ENCODE assay signal across 8 cellular contexts in genomic region chr9:136666364-136667216, GRCh38. TPM values are rescaled to one million over a fixed set of nuclear protein-coding genes. Genes with fewer than 3 reads are reported as not detected.
DNase-seq lines count a peak whose midpoint lies in the region; ATAC-seq and TF ChIP-seq lines count a peak whose summit lies in the region.

No MANE protein-coding gene starts in this region.

- 43% methylated on average over 16 of the region's 36 CpGs for WGBS in esophagus muscularis mucosa
- WGBS in ovary, 3 donors = 16 to 23% (median 23%) methylated on average over 28 to 36 of the region's 36 CpGs

- no peak for TF ChIP-seq EP300 in esophagus muscularis mucosa (IDR thresholded peaks at IDR 0.05)
- TF ChIP-seq EP300 in ovary (IDR thresholded peaks at IDR 0.05) = no peak

- peak overlapping the region; percentile 62 for H3K4me3 Mint-ChIP-seq in Caco-2 (ENCODE audit: unreplicated experiment)
- no peak overlapping the region for H3K4me3 Mint-ChIP-seq in activated CD8-positive, alpha-beta memory T cell treated with anti-CD3 and anti-CD28 coated beads, Interleukin-2, amount 10 ng/mL, durations not matched to agents 7 days and 5 days

- H3K27ac ChIP-seq in RWPE1 (peak overlapping the region; percentile 1; the same call in 1 of the 2 replicates), esophagus muscularis mucosa (replicated peaks in 1 of 4) (peak overlapping the region in 2 of 4 donors; percentile 60 to 67), ovary (no peak overlapping the region)

- H3K9me3 ChIP-seq in Caco-2 (no peaks in the 10 kb centered on the region), esophagus muscularis mucosa (no peaks in the 10 kb centered on the region), ovary (no peaks in the 10 kb centered on the region)

- intact Hi-C loops in Caco-2 (cut with micrococcal nuclease; ENCODE audit: unreplicated experiment) (no loop called here), esophagus muscularis mucosa (cut with DNase I) (no loop called here), ovary (cut with DNase I) (no loop called here)

- TF ChIP-seq POLR2A in esophagus muscularis mucosa (IDR thresholded peaks at IDR 0.05; ENCODE audit: low read depth) (no peak), ovary (IDR thresholded peaks at IDR 0.05) (no peak)

- H3K36me3 ChIP-seq in Caco-2 (ENCODE audit: control insufficient read depth, insufficient read depth, low read length) = no peaks in the 10 kb centered on the region
- peaks cover 0 to 72% (median 7%) of the 10 kb centered on the region in 4 donors for H3K36me3 ChIP-seq in esophagus muscularis mucosa
- H3K36me3 ChIP-seq in ovary = no peaks in the 10 kb centered on the region

- TF ChIP-seq CTCF in Caco-2 (IDR thresholded peaks at IDR 0.05; ENCODE audit: insufficient read depth in 1 of 2, low read depth in 1 of 2, low read length in 1 of 2, severe bottlenecking in 1 of 2, unreplicated experiment in 1 of 2) = no peak
- TF ChIP-seq CTCF in RWPE1 (conservative IDR thresholded peaks at IDR 0.05; ENCODE audit: low read depth) = no peak
- no peak for TF ChIP-seq CTCF in esophagus muscularis mucosa (IDR thresholded peaks at IDR 0.05)
- TF ChIP-seq CTCF in ovary (IDR thresholded peaks at IDR 0.05) = no peak

- no peak for ATAC-seq in activated CD8-positive, alpha-beta memory T cell treated with anti-CD3 and anti-CD28 coated beads, Interleukin-2, amount 10 ng/mL, durations not matched to agents 7 days and 5 days
- ATAC-seq in HG03139 (IDR thresholded peaks at IDR 0.05; ENCODE audit: unreplicated experiment) = no peak

- H3K36me3 Mint-ChIP-seq in Caco-2 (ENCODE audit: insufficient read depth, unreplicated experiment) = peaks cover 18% of the 10 kb centered on the region
- no peaks in the 10 kb centered on the region for H3K36me3 Mint-ChIP-seq in activated CD8-positive, alpha-beta memory T cell treated with anti-CD3 and anti-CD28 coated beads, Interleukin-2, amount 10 ng/mL, durations not matched to agents 7 days and 5 days

- no peaks in the 10 kb centered on the region for H3K9me3 Mint-ChIP-seq in Caco-2 (ENCODE audit: unreplicated experiment)
- H3K9me3 Mint-ChIP-seq in activated CD8-positive, alpha-beta memory T cell treated with anti-CD3 and anti-CD28 coated beads, Interleukin-2, amount 10 ng/mL, durations not matched to agents 7 days and 5 days (ENCODE audit: low read depth) = no peaks in the 10 kb centered on the region

- DNase-seq in Caco-2 = no peak
- DNase-seq in RWPE1 (ENCODE audit: low spot score) = no peak
- no peak for DNase-seq in esophagus muscularis mucosa (ENCODE audit: extremely low spot score)
- DNase-seq in ovary = no peak
- DNase-seq in dedifferentiated amniotic fluid mesenchymal stem cell (ENCODE audit: extremely low spot score) = no peak
- no peak for DNase-seq in activated CD8-positive, alpha-beta memory T cell treated with anti-CD3 and anti-CD28 coated beads, Interleukin-2, amount 10 ng/mL, durations not matched to agents 7 days and 5 days
- DNase-seq in LoVo (ENCODE audit: low spot score) = no peak

- no TSS peak for BruUV-seq in Caco-2 (replicated peaks; lab: Mats Ljungman, UMichigan)

- CTCF ChIA-PET in Caco-2 (lab: Charles Lee) = no interaction called here
- CTCF ChIA-PET in RWPE1 (lab: Yijun Ruan, JAX) = interaction anchor here (0.5 to 2.6 kb wide), 10 partner anchors 9 to 570 kb away, joined by 3 to 14 read pairs (median 3); no protein-coding TSS in a partner anchor
- CTCF ChIA-PET in activated CD8-positive, alpha-beta memory T cell treated with anti-CD3 and anti-CD28 coated beads, Interleukin-2, amount 10 ng/mL, durations not matched to agents 7 days and 5 days (lab: Charles Lee) = no interaction called here

- H3K27ac Mint-ChIP-seq in Caco-2 (ENCODE audit: unreplicated experiment) = no peak overlapping the region
- no peak overlapping the region for H3K27ac Mint-ChIP-seq in activated CD8-positive, alpha-beta memory T cell treated with anti-CD3 and anti-CD28 coated beads, Interleukin-2, amount 10 ng/mL, durations not matched to agents 7 days and 5 days

- H3K27me3 ChIP-seq in Caco-2 (replicated peaks; ENCODE audit: control insufficient read depth, insufficient read depth, low read length) = no peaks in the 10 kb centered on the region
- peaks cover 0 to 91% (median 5%) of the 10 kb centered on the region in 4 donors for H3K27me3 ChIP-seq in esophagus muscularis mucosa
- peaks cover 3% of the 10 kb centered on the region for H3K27me3 ChIP-seq in ovary

- H3K4me1 Mint-ChIP-seq in Caco-2 (ENCODE audit: low read depth, unreplicated experiment) = no peaks in the 10 kb centered on the region
- H3K4me1 Mint-ChIP-seq in activated CD8-positive, alpha-beta memory T cell treated with anti-CD3 and anti-CD28 coated beads, Interleukin-2, amount 10 ng/mL, durations not matched to agents 7 days and 5 days = peaks cover 2% of the 10 kb centered on the region

- peaks cover 4% of the 10 kb centered on the region for H3K4me1 ChIP-seq in Caco-2
- peaks cover 3 to 32% (median 20%) of the 10 kb centered on the region in 4 donors for H3K4me1 ChIP-seq in esophagus muscularis mucosa
- H3K4me1 ChIP-seq in ovary (ENCODE audit: insufficient read depth) = no peaks in the 10 kb centered on the region

- H3K27me3 Mint-ChIP-seq in Caco-2 (ENCODE audit: insufficient read depth, unreplicated experiment) = no peaks in the 10 kb centered on the region
- peaks cover 13% of the 10 kb centered on the region for H3K27me3 Mint-ChIP-seq in activated CD8-positive, alpha-beta memory T cell treated with anti-CD3 and anti-CD28 coated beads, Interleukin-2, amount 10 ng/mL, durations not matched to agents 7 days and 5 days

- H3K4me3 ChIP-seq in Caco-2 (ENCODE audit: low read depth, low read length) (peak overlapping the region; percentile 40), esophagus muscularis mucosa (peak overlapping the region; percentile 53 to 65 (median 56)), ovary (peak overlapping the region; percentile 4)

- POLR2A ChIA-PET in Caco-2 (lab: Charles Lee) (no interaction called here), RWPE1 (lab: Yijun Ruan, JAX; ENCODE audit: low non-redundant PET) (no interaction called here)

RNA-seq across cellular contexts. Expression of gene EGFL7, which starts 3.9 kb away (rescaled TPM):
- total RNA-seq in Caco-2 (2022) = 30.2 and 30.4 TPM in 2 replicates
- total RNA-seq in esophagus muscularis mucosa = 100 to 1,000 TPM in 1 of 4 donors, 10 to 100 TPM in 3; 33.2 to 134 (median 78.7) TPM
- 100 to 1,000 TPM in 1 of 7 donors, 10 to 100 TPM in 6; 27.1 to 113 (median 43.4) TPM for total RNA-seq in ovary
- 100 to 1,000 TPM in 1 of 2 donors, under 1 TPM in 1; 0.18 to 105 TPM for polyA plus RNA-seq in ovary
- 1 to 10 TPM in 1 of 2 experiments, under 1 TPM in 1; 0.29 to 1.1 TPM for total RNA-seq in activated CD8-positive, alpha-beta memory T cell treated with anti-CD3 and anti-CD28 coated beads, Interleukin-2, amount 10 ng/mL, durations not matched to agents 7 days and 5 days

RNA-seq across cellular contexts. Expression of gene AGPAT2, which starts 20.7 kb away (rescaled TPM):
- 68.7 and 77.1 TPM in 2 replicates for total RNA-seq in Caco-2 (2022)
- 10 to 100 TPM; 22.0 to 52.8 (median 39.3) TPM for total RNA-seq in esophagus muscularis mucosa
- total RNA-seq in ovary = 10 to 100 TPM; 14.4 to 40.9 (median 24.8) TPM
- 10 to 100 TPM in 1 of 2 donors, 1 to 10 TPM in 1; 6.1 to 23.9 TPM for polyA plus RNA-seq in ovary
- 10 to 100 TPM; 16.9 to 20.5 TPM for total RNA-seq in activated CD8-positive, alpha-beta memory T cell treated with anti-CD3 and anti-CD28 coated beads, Interleukin-2, amount 10 ng/mL, durations not matched to agents 7 days and 5 days

RNA-seq across cellular contexts. Expression of gene DIPK1B, which starts 45.8 kb away (rescaled TPM):
- total RNA-seq in Caco-2 (2022) (40.4 and 40.6 TPM in 2 replicates), esophagus muscularis mucosa (10 to 100 TPM in 3 of 4 donors, 1 to 10 TPM in 1; 6.6 to 27.8 (median 21.5) TPM), ovary (10 to 100 TPM in 5 of 7 donors, 1 to 10 TPM in 2; 5.2 to 23.4 (median 13.1) TPM)
- polyA plus RNA-seq in ovary = 10 to 100 TPM in 1 of 2 donors, 1 to 10 TPM in 1; 2.9 to 15.0 TPM
- total RNA-seq in activated CD8-positive, alpha-beta memory T cell treated with anti-CD3 and anti-CD28 coated beads, Interleukin-2, amount 10 ng/mL, durations not matched to agents 7 days and 5 days = not detected

Comparison
In these comparisons a context has a peak if more than half of its experiments do, and no peak if none do; other contexts are left out.
1. H3K4me3 ChIP-seq: peak in every context shown above with its lines; median percentile 56 in esophagus muscularis mucosa; 40 in Caco-2; 4 in ovary.
2. RNA of gene EGFL7, which starts 3.9 kb away (total RNA-seq): 33.2 to 134 TPM in esophagus muscularis mucosa, 27.1 to 113 TPM in ovary and 30.2 to 30.4 TPM in Caco-2; 0.29 to 1.1 TPM in activated CD8-positive, alpha-beta memory T cell treated with anti-CD3 and anti-CD28 coated beads, Interleukin-2, amount 10 ng/mL, durations not matched to agents 7 days and 5 days; every median in the first group is over 10 times any median in the second.
3. RNA of gene DIPK1B, which starts 45.8 kb away (total RNA-seq): 40.4 to 40.6 TPM in Caco-2, 6.6 to 27.8 TPM in esophagus muscularis mucosa and 5.2 to 23.4 TPM in ovary; not detected in activated CD8-positive, alpha-beta memory T cell treated with anti-CD3 and anti-CD28 coated beads, Interleukin-2, amount 10 ng/mL, durations not matched to agents 7 days and 5 days; every median in the first group is over 4 times any median in the second.